Comparison of ENCODE assay signal across 8 cellular contexts in genomic region chr2:190649798-190650390, GRCh38. TPM values are rescaled to one million over a fixed set of nuclear protein-coding genes. Genes with fewer than 3 reads are reported as not detected.
DNase-seq lines count a peak whose midpoint lies in the region; ATAC-seq lines count a peak whose summit lies in the region.

No MANE protein-coding gene starts in this region.

- no peaks in the 10 kb centered on the region for H3K9me3 Mint-ChIP-seq in activated CD4-positive, alpha-beta T cell treated with anti-CD3 and anti-CD28 coated beads for 36 hours (ENCODE audit: low read depth)

- H3K36me3 Mint-ChIP-seq in activated CD4-positive, alpha-beta T cell treated with anti-CD3 and anti-CD28 coated beads for 36 hours (ENCODE audit: low read depth): peaks cover 4% of the 10 kb centered on the region

- peak overlapping the region; percentile 85 for H3K4me3 Mint-ChIP-seq in activated CD4-positive, alpha-beta T cell treated with anti-CD3 and anti-CD28 coated beads for 36 hours

- peak overlapping the region; percentile 86 for H3K27ac ChIP-seq in adipose tissue (ENCODE audit: low read depth, low read length)
- H3K27ac ChIP-seq in iPS-18a (ENCODE audit: low read length): no peak overlapping the region
- H3K27ac ChIP-seq in skin epidermis: peak overlapping the region; percentile 92 to 99 (median 98)

- no peak for ATAC-seq in activated CD4-positive, alpha-beta T cell treated with anti-CD3 and anti-CD28 coated beads for 36 hours
- ATAC-seq in HG03342 (IDR thresholded peaks at IDR 0.05; ENCODE audit: unreplicated experiment) (no peak), GM18868 (IDR thresholded peaks at IDR 0.05; ENCODE audit: unreplicated experiment) (no peak)

- H3K4me3 ChIP-seq in iPS-18a (ENCODE audit: low read length) (peak overlapping the region; percentile 98), skin epidermis (peak overlapping the region; percentile 57 to 98 (median 78))

- POLR2A ChIA-PET in activated CD4-positive, alpha-beta T cell treated with anti-CD3 and anti-CD28 coated beads for 36 hours (lab: Charles Lee): interaction anchor here (1.3 kb wide), 1 partner anchor 29 kb away, joined by 8 read pairs; no protein-coding TSS in a partner anchor

- peaks cover 37% of the 10 kb centered on the region for H3K4me1 Mint-ChIP-seq in activated CD4-positive, alpha-beta T cell treated with anti-CD3 and anti-CD28 coated beads for 36 hours

- H3K9me3 ChIP-seq in iPS-18a (ENCODE audit: control insufficient read depth, low read depth, low read length): no peaks in the 10 kb centered on the region

- peak overlapping the region; percentile 95 for H3K27ac Mint-ChIP-seq in activated CD4-positive, alpha-beta T cell treated with anti-CD3 and anti-CD28 coated beads for 36 hours

- WGBS in adipose tissue, 3 donors: 0 to 1% (median 0%) methylated on average over 15 of the region's 15 CpGs

- H3K27me3 ChIP-seq in iPS-18a (ENCODE audit: control insufficient read depth, insufficient read depth, low read length): peaks cover 37% of the 10 kb centered on the region

- H3K27me3 Mint-ChIP-seq in activated CD4-positive, alpha-beta T cell treated with anti-CD3 and anti-CD28 coated beads for 36 hours: no peaks in the 10 kb centered on the region

- peak overlapping the region; percentile 74 for H3K9ac ChIP-seq in iPS-18a (ENCODE audit: low read length)

- DNase-seq in activated CD4-positive, alpha-beta T cell treated with anti-CD3 and anti-CD28 coated beads for 36 hours: peak; percentile 17
- DNase-seq in activated CD4-positive, alpha-beta T cell treated with anti-CD3 and anti-CD28 coated beads, Interleukin-2, amount 50 U/mL, for 4 hours: no peak
- peak; percentile 33 for DNase-seq in NCI-H1105 treated with DMSO at 0.1 percent for 48 hours (lab: John Stamatoyannopoulos, UW)

- CTCF ChIA-PET in activated CD4-positive, alpha-beta T cell treated with anti-CD3 and anti-CD28 coated beads for 36 hours (lab: Charles Lee): interaction anchor here (0.7 to 4.4 kb wide), 7 partner anchors 10 to 212 kb away, joined by 3 to 35 read pairs (median 4); no protein-coding TSS in a partner anchor

- no peaks in the 10 kb centered on the region for H3K36me3 ChIP-seq in iPS-18a (ENCODE audit: control insufficient read depth, low read depth, low read length)

- intact Hi-C loops in activated CD4-positive, alpha-beta T cell treated with anti-CD3 and anti-CD28 coated beads for 36 hours (cut with DNase I, micrococcal nuclease): loop anchor here (1.0 to 10.0 kb wide), 11 partner anchors 28 to 985 kb away; partner anchors contain the start of genes ASNSD1 (in 1 of the 2), GLS (in 1 of the 2), MFSD6 (in 1 of the 2) and NEMP2 (in 1 of the 2)

- peaks cover 8% of the 10 kb centered on the region for H3K4me1 ChIP-seq in iPS-18a (ENCODE audit: control insufficient read depth, low read depth, low read length)

RNA-seq across cellular contexts. Expression of gene NAB1, which starts 1.0 kb away (rescaled TPM):
- total RNA-seq in activated CD4-positive, alpha-beta T cell treated with anti-CD3 and anti-CD28 coated beads for 36 hours: 10 to 100 TPM; 41.4 to 43.6 TPM
- 10 to 100 TPM in 2 of 3 donors, 1 to 10 TPM in 1; 5.0 to 32.1 (median 21.1) TPM for polyA plus RNA-seq in adipose tissue

Comparison
In these comparisons a context has a peak if more than half of its experiments do, and no peak if none do; other contexts are left out.
1. DNase-seq: peak in activated CD4-positive, alpha-beta T cell treated with anti-CD3 and anti-CD28 coated beads for 36 hours (single experiment) and NCI-H1105 treated with DMSO at 0.1 percent for 48 hours (single experiment); none in activated CD4-positive, alpha-beta T cell treated with anti-CD3 and anti-CD28 coated beads, Interleukin-2, amount 50 U/mL, for 4 hours (0 of 2).